23 cellular contexts compared by ENCODE assay signal in genomic region chr7:50748472-50748871, GRCh38. TPM values are rescaled to one million over a fixed set of nuclear protein-coding genes. Genes with fewer than 3 reads are reported as not detected.
DNase-seq lines count a peak whose midpoint lies in the region; ATAC-seq, FAIRE-seq and TF ChIP-seq lines count a peak whose summit lies in the region.
"Had no signal": no experiment of that assay in that cellular context is flagged by ENCODE, and none has a peak within 500 bp of the region (broad histone marks: within the 10 kb centered on the region; RNA-seq: fewer than 3 reads in every experiment).

No MANE protein-coding gene starts in this region.

- H3K4ac ChIP-seq in neuronal stem cell (ENCODE audit: low read length): no peak overlapping the region

- POLR2A ChIA-PET in HepG2 (lab: Yijun Ruan, JAX): no interaction called here

- H3K27me3 ChIP-seq in HepG2 (ENCODE audit: control insufficient read depth in 1 of 2, insufficient read depth in 2 of 2, low read length in 2 of 2): no peaks in the 10 kb centered on the region
- no peaks in the 10 kb centered on the region for H3K27me3 ChIP-seq in right lobe of liver
- no peaks in the 10 kb centered on the region for H3K27me3 ChIP-seq in astrocyte (ENCODE audit: insufficient read depth, low read length)
- H3K27me3 ChIP-seq in neuronal stem cell (ENCODE audit: control insufficient read depth in 3 of 3, insufficient read depth in 3 of 3, low read depth in 1 of 3, low read length in 3 of 3): peaks cover 0 to 2% (median 0%) of the 10 kb centered on the region in 3 experiments
- no peaks in the 10 kb centered on the region for H3K27me3 ChIP-seq in pancreas

- H3K36me3 Mint-ChIP-seq in astrocyte (ENCODE audit: low read depth, unreplicated experiment): peaks cover 36% of the 10 kb centered on the region
- peaks cover 5% of the 10 kb centered on the region for H3K36me3 Mint-ChIP-seq in T-helper 17 cell (ENCODE audit: low read depth)

- H4K8ac ChIP-seq in neuronal stem cell (ENCODE audit: low read depth, low read length): no peak overlapping the region

- H3K9me3 ChIP-seq in HepG2 (ENCODE audit: low read length) (no peaks in the 10 kb centered on the region), right lobe of liver (no peaks in the 10 kb centered on the region), astrocyte (ENCODE audit: insufficient read depth, low read depth, low read length) (no peaks in the 10 kb centered on the region), neuronal stem cell (replicated peaks in 1 of 2; ENCODE audit: control insufficient read depth in 2 of 2, insufficient read depth in 1 of 2, low read depth in 1 of 2, low read length in 2 of 2) (peaks cover 0 to 3% of the 10 kb centered on the region in 2 donors), T-helper 17 cell (ENCODE audit: control insufficient read depth, low read length, poor library complexity, severe bottlenecking) (no peaks in the 10 kb centered on the region), pancreas (no peaks in the 10 kb centered on the region)

- no peak overlapping the region for H3K4me2 ChIP-seq in HepG2 (ENCODE audit: low read depth, low read length)
- no peak overlapping the region for H3K4me2 ChIP-seq in astrocyte (ENCODE audit: low read length)
- no peak overlapping the region for H3K4me2 ChIP-seq in neuronal stem cell (ENCODE audit: insufficient read depth, low read length, poor library complexity, severe bottlenecking)

- H3K4me3 Mint-ChIP-seq in astrocyte (ENCODE audit: unreplicated experiment) (no peak overlapping the region), T-helper 17 cell (no peak overlapping the region)
- H3K4me3 Mint-ChIP-seq: B cell; CD4-positive, alpha-beta memory T cell had no signal

- DNase-seq in HepG2 (ENCODE audit: low spot score) (no peak), right lobe of liver (no peak), astrocyte (ENCODE audit: low read depth) (no peak), neuronal stem cell (ENCODE audit: low spot score) (no peak), T-helper 17 cell (no peak), hepatic stellate cell (ENCODE audit: low spot score) (no peak), pancreas (no peak)
- DNase-seq: C1 segment of cervical spinal cord; Calu3; CD4-positive, alpha-beta memory T cell; COR-L47; DMS53; DMS79 treated with DMSO at 0.1 percent for 48 hours; GF-D8; GOT3; H7; HCEC 1CT had no signal

- H3K9ac ChIP-seq in HepG2 (ENCODE audit: insufficient read depth, low read depth, low read length) (no peak overlapping the region), astrocyte (ENCODE audit: low read length) (no peak overlapping the region), neuronal stem cell (ENCODE audit: low read depth, low read length, poor library complexity) (no peak overlapping the region)

- WGBS in HepG2 (ENCODE audit: low lambda C conversion rate): 52% methylated on average over 8 of the region's 8 CpGs
- 84% methylated on average over 6 of the region's 8 CpGs for WGBS in right lobe of liver (ENCODE audit: insufficient coverage, low coverage, low lambda C conversion rate, missing lambda C conversion rate)
- WGBS in neuronal stem cell (ENCODE audit: extremely low coverage in 2 of 2, insufficient read length in 2 of 2, insufficient replicate concordance in 1 of 2), 2 donors: no CpG with 5 or more reads among the region's 8 CpGs
- 88 to 91% methylated on average over 8 of the region's 8 CpGs for WGBS in pancreas, 2 donors

- H3K4me1 ChIP-seq in HepG2 (ENCODE audit: insufficient read depth, low read length) (peaks cover 9% of the 10 kb centered on the region; the same call in 1 of the 2 replicates), right lobe of liver (peaks cover 0 to 3% (median 0%) of the 10 kb centered on the region in 4 donors), astrocyte (ENCODE audit: insufficient read depth, low read length) (no peaks in the 10 kb centered on the region), neuronal stem cell (ENCODE audit: control insufficient read depth in 2 of 2, insufficient read depth in 1 of 2, low read depth in 1 of 2, low read length in 2 of 2) (peaks cover 0 to 9% of the 10 kb centered on the region in 2 donors), pancreas (peaks cover 5 to 24% (median 15%) of the 10 kb centered on the region in 3 donors)

- TF ChIP-seq RAD21 in HepG2 (CRISPR knock-in tag; IDR thresholded peaks at IDR 0.05): no peak

- no peak overlapping the region for H4K91ac ChIP-seq in neuronal stem cell (ENCODE audit: low read depth, low read length, poor library complexity)

- no peak overlapping the region for H3K18ac ChIP-seq in neuronal stem cell (ENCODE audit: low read length)

- H3K4me3 ChIP-seq in HepG2 (replicated peaks in 1 of 3; ENCODE audit: insufficient read depth in 1 of 3, low read depth in 2 of 3, low read length in 3 of 3) (no peak overlapping the region), right lobe of liver (no peak overlapping the region), astrocyte (ENCODE audit: insufficient read depth, low read depth, low read length) (no peak overlapping the region), neuronal stem cell (ENCODE audit: low read length in 2 of 2) (no peak overlapping the region), pancreas (no peak overlapping the region)

- H2BK120ac ChIP-seq in neuronal stem cell (ENCODE audit: low read depth, low read length): no peak overlapping the region

- CTCF ChIA-PET in HepG2 (lab: Yijun Ruan, JAX; ENCODE audit: low intra/inter-chr PET ratio, low total read pairs): no interaction called here

- H3K23ac ChIP-seq in neuronal stem cell (ENCODE audit: low read depth, low read length, poor library complexity): no peak overlapping the region

- H3K4me1 Mint-ChIP-seq in astrocyte (ENCODE audit: low read depth, unreplicated experiment): peaks cover 8% of the 10 kb centered on the region
- no peaks in the 10 kb centered on the region for H3K4me1 Mint-ChIP-seq in T-helper 17 cell
- H3K4me1 Mint-ChIP-seq: B cell had no signal

- H2BK5ac ChIP-seq in neuronal stem cell (ENCODE audit: low read length): no peak overlapping the region

- H2BK15ac ChIP-seq in neuronal stem cell (ENCODE audit: low read length): no peak overlapping the region

- no peak overlapping the region for H2BK12ac ChIP-seq in neuronal stem cell (ENCODE audit: low read length)

- in situ Hi-C loops in HepG2 (cut with HindIII; ENCODE audit: extremely low pct_ligation_motif_present, low pct_unique_long_range_greater_than_20kb): no loop called here

- FAIRE-seq in HepG2 (lab: Jason Lieb, UNC) (no peak), astrocyte (lab: Jason Lieb, UNC) (no peak), pancreas (lab: Jason Lieb, UNC) (no peak)
- FAIRE-seq: A204.1, GM12891, GM18507 had no signal

- no TSS peak for BruUV-seq in HepG2 (replicated peaks; lab: Mats Ljungman, UMichigan)

- H3K36me3 ChIP-seq in HepG2 (replicated peaks in 1 of 2; ENCODE audit: control insufficient read depth in 1 of 2, insufficient read depth in 2 of 2, low read length in 2 of 2): no peaks in the 10 kb centered on the region
- peaks cover 0 to 2% (median 0%) of the 10 kb centered on the region in 4 donors for H3K36me3 ChIP-seq in right lobe of liver
- peaks cover 5% of the 10 kb centered on the region for H3K36me3 ChIP-seq in astrocyte (ENCODE audit: insufficient read depth, low read length)
- H3K36me3 ChIP-seq in neuronal stem cell (replicated peaks in 1 of 2; ENCODE audit: control insufficient read depth in 2 of 2, insufficient read depth in 2 of 2, low read length in 2 of 2): peaks cover 2 to 82% of the 10 kb centered on the region in 2 donors
- peaks cover 0 to 21% (median 9%) of the 10 kb centered on the region in 3 donors for H3K36me3 ChIP-seq in pancreas

- H2AFZ ChIP-seq in HepG2 (ENCODE audit: low read length): no peak overlapping the region
- no peak overlapping the region for H2AFZ ChIP-seq in astrocyte (ENCODE audit: low read depth, low read length)
- no peak overlapping the region for H2AFZ ChIP-seq in neuronal stem cell (ENCODE audit: low read length)

- intact Hi-C loops in HepG2 (cut with micrococcal nuclease; ENCODE audit: unreplicated experiment) (no loop called here), right lobe of liver (cut with DNase I) (no loop called here), pancreas (cut with DNase I) (no loop called here)

- no peaks in the 10 kb centered on the region for H3K79me2 ChIP-seq in HepG2 (ENCODE audit: insufficient read depth, low read length)
- peaks cover 97% of the 10 kb centered on the region for H3K79me2 ChIP-seq in astrocyte (ENCODE audit: insufficient read depth, low read length)

- ATAC-seq in HepG2: 0 out of 3 replicates have a peak, but pooled peaks have one; percentile 32
- ATAC-seq in right lobe of liver: no peak
- ATAC-seq in T-helper 17 cell: no peak
- ATAC-seq in pancreas: no peak

- peaks cover 13% of the 10 kb centered on the region for H3K79me1 ChIP-seq in neuronal stem cell (ENCODE audit: low read depth, low read length)

- TF ChIP-seq POLR2A in HepG2 (IDR thresholded peaks at IDR 0.05; ENCODE audit: insufficient read depth in 1 of 2, low read depth in 2 of 2, low read length in 2 of 2) (no peak), right lobe of liver (IDR thresholded peaks at IDR 0.05) (no peak)

- no peak overlapping the region for H3K27ac ChIP-seq in HepG2 (ENCODE audit: extremely low read length, insufficient read depth, low read length)
- no peak overlapping the region for H3K27ac ChIP-seq in right lobe of liver
- H3K27ac ChIP-seq in astrocyte (ENCODE audit: low read depth, low read length): no peak overlapping the region
- H3K27ac ChIP-seq in neuronal stem cell (replicated peaks; ENCODE audit: low read length): peak overlapping the region; percentile 53
- H3K27ac ChIP-seq in pancreas: no peak overlapping the region
- H3K27ac ChIP-seq: 22Rv1 had no signal

- H2AK5ac ChIP-seq in neuronal stem cell (ENCODE audit: low read depth, low read length): no peak overlapping the region

- TF ChIP-seq CTCF in HepG2 (CRISPR knock-in tag; IDR thresholded peaks at IDR 0.05) (no peak), right lobe of liver (IDR thresholded peaks at IDR 0.05) (no peak), astrocyte (IDR thresholded peaks at IDR 0.05; ENCODE audit: insufficient read depth, low read depth, low read length) (no peak), pancreas (IDR thresholded peaks at IDR 0.05) (no peak)

- no peak overlapping the region for H3K14ac ChIP-seq in neuronal stem cell (ENCODE audit: low read length)

- H3K27me3 Mint-ChIP-seq in astrocyte (ENCODE audit: low read depth, unreplicated experiment) (no peaks in the 10 kb centered on the region), T-helper 17 cell (peaks cover 11% of the 10 kb centered on the region)
- H3K27me3 Mint-ChIP-seq: CD4-positive, alpha-beta memory T cell had no signal

- no peak for TF ChIP-seq EP300 in HepG2 (IDR thresholded peaks at IDR 0.05; ENCODE audit: low read depth in 2 of 2, low read length in 2 of 2)
- TF ChIP-seq EP300 in HepG2 (CRISPR knock-in tag; IDR thresholded peaks at IDR 0.05; ENCODE audit: borderline replicate concordance): no peak

- no peaks in the 10 kb centered on the region for H4K20me1 ChIP-seq in HepG2 (ENCODE audit: insufficient read depth, low read length)
- H4K20me1 ChIP-seq in astrocyte (ENCODE audit: insufficient read depth, low read length): peaks cover 92% of the 10 kb centered on the region

- peaks cover 2% of the 10 kb centered on the region for H3K9me3 Mint-ChIP-seq in astrocyte (ENCODE audit: unreplicated experiment)

- H3K27ac Mint-ChIP-seq in astrocyte (ENCODE audit: unreplicated experiment): peak overlapping the region; percentile 67
- no peak overlapping the region for H3K27ac Mint-ChIP-seq in T-helper 17 cell
- H3K27ac Mint-ChIP-seq: B cell had no signal

RNA-seq across cellular contexts. Expression of gene GRB10, which starts 34.2 kb away (rescaled TPM):
- 6.8 and 8.3 TPM in 2 replicates for total RNA-seq in HepG2 (2016; rRNA removed; fragmentation: Illumina TruSeq; extraction: Trizol)
- 5.3 and 6.7 TPM in 2 replicates for total RNA-seq in HepG2 (2016; cell fraction: cytosol; rRNA removed; fragmentation: Illumina TruSeq; extraction: Trizol; ENCODE audit: low read depth)
- total RNA-seq in HepG2 (2016; cell fraction: insoluble cytoplasmic fraction; rRNA removed; fragmentation: Illumina TruSeq; extraction: Trizol): 6.0 and 6.8 TPM in 2 replicates
- total RNA-seq in HepG2 (2016; cell fraction: membrane; rRNA removed; fragmentation: Illumina TruSeq; extraction: Trizol): 5.8 and 7.2 TPM in 2 replicates
- total RNA-seq in HepG2 (2016; cell fraction: nucleus; rRNA removed; fragmentation: Illumina TruSeq; extraction: Trizol): 9.6 and 9.8 TPM in 2 replicates
- 4.0 and 5.6 TPM in 2 replicates for polyA plus RNA-seq in HepG2 (2011; rRNA removed)
- 3.2 and 4.2 TPM in 2 replicates for polyA plus RNA-seq in HepG2 (2011; cell fraction: cytosol; rRNA removed)
- polyA plus RNA-seq in HepG2 (2011; cell fraction: nucleus; rRNA removed): 10.8 and 14.7 TPM in 2 replicates
- 5.0 and 10.6 TPM in 2 replicates for polyA plus RNA-seq in HepG2 (2012)
- polyA plus RNA-seq in HepG2 (2016; cell fraction: cytosol; fragmentation: Illumina TruSeq; extraction: Trizol; ENCODE audit: low read depth): 2.0 and 2.5 TPM in 2 replicates
- polyA plus RNA-seq in HepG2 (2016; cell fraction: insoluble cytoplasmic fraction; fragmentation: Illumina TruSeq; extraction: Trizol; ENCODE audit: low read depth): 5.9 and 7.3 TPM in 2 replicates
- polyA plus RNA-seq in HepG2 (2016; cell fraction: membrane; fragmentation: Illumina TruSeq; extraction: Trizol; ENCODE audit: low read depth): 3.6 and 4.4 TPM in 2 replicates
- polyA plus RNA-seq in HepG2 (2016; cell fraction: nucleus; fragmentation: Illumina TruSeq; extraction: Trizol; ENCODE audit: insufficient read depth, low read depth): 13.4 and 14.4 TPM in 2 replicates
- polyA minus RNA-seq in HepG2 (2011; rRNA and poly(A)+ RNA removed; ENCODE audit: low replicate concordance): 14.7 and 40.4 TPM in 2 replicates
- 7.3 and 9.2 TPM in 2 replicates for polyA minus RNA-seq in HepG2 (2011; cell fraction: cytosol; rRNA and poly(A)+ RNA removed)
- 26.9 and 31.1 TPM in 2 replicates for polyA minus RNA-seq in HepG2 (2011; cell fraction: nucleus; rRNA and poly(A)+ RNA removed)
- total RNA-seq in right lobe of liver: 10 to 100 TPM; 24.9 to 55.5 (median 40.0) TPM
- 81.9 and 83.8 TPM in 2 replicates for total RNA-seq in astrocyte
- polyA plus RNA-seq in neuronal stem cell (2013, experiment 1 of 2): 55.9 TPM
- polyA plus RNA-seq in neuronal stem cell (2013, experiment 2 of 2): 55.2 TPM
- total RNA-seq in T-helper 17 cell: 1 to 10 TPM; 3.8 to 7.0 TPM
- total RNA-seq in pancreas: 100 to 1,000 TPM in 5 of 6 donors, 10 to 100 TPM in 1; 96.5 to 199 (median 155) TPM
- polyA plus RNA-seq in pancreas: 10 to 100 TPM; 69.9 to 94.9 TPM
- total RNA-seq: B cell, G401 had no signal
